9 cellular contexts compared by ENCODE assay signal in the genomic region with DNA sequence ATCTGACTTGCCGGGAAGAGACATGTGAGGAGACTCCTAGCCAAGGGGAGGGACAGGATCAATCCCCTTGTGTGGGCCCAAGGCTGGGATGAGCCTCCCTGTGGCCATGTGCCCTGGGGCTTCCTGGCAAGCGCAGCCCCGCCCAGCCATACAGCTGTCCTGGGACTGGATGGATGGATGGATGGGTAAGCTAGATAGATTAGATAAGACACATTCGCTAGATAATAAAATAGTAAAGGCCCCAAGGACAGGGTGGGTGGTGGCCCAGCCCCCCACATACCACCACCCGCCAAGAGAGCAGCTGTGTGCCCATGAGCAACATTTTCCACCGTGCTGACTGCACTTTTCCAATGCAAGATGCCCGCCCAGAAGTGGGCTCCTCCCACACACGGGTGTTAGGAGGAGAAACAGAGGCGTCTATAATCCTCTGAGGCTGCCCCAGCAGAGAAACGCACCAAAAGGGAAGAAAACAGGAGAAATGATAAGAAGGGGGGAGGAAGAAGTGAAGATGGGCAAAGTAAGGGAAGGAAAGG. TPM values are rescaled to one million over a fixed set of nuclear protein-coding genes. Genes with fewer than 3 reads are reported as not detected.
DNase-seq lines count a peak whose midpoint lies in the region; ATAC-seq, FAIRE-seq and TF ChIP-seq lines count a peak whose summit lies in the region.
"Had no signal": no experiment of that assay in that cellular context is flagged by ENCODE, and none has a peak within 500 bp of the region (broad histone marks: within the 10 kb centered on the region; RNA-seq: fewer than 3 reads in every experiment).

No MANE protein-coding gene starts in this region.

- H3K27me3 ChIP-seq in esophagus muscularis mucosa: no peaks in the 10 kb centered on the region

- no peak for TF ChIP-seq CTCF in esophagus muscularis mucosa (IDR thresholded peaks at IDR 0.05)

- ATAC-seq in HG03097 (IDR thresholded peaks at IDR 0.05; ENCODE audit: low FRiP score, unreplicated experiment): no peak

- H3K36me3 ChIP-seq in esophagus muscularis mucosa: peaks cover 9 to 26% (median 25%) of the 10 kb centered on the region in 4 donors

- H3K9me3 ChIP-seq in esophagus muscularis mucosa: no peaks in the 10 kb centered on the region

- peaks cover 70 to 78% (median 74%) of the 10 kb centered on the region in 4 donors for H3K4me1 ChIP-seq in esophagus muscularis mucosa

- intact Hi-C loops in esophagus muscularis mucosa (cut with DNase I): loop anchor here (5.0 kb wide), 1 partner anchor 119 kb away; no protein-coding TSS in a partner anchor

- no peak for FAIRE-seq in HTR-8/SVneo (lab: Jason Lieb, UNC)

- H3K4me3 ChIP-seq in esophagus muscularis mucosa: no peak overlapping the region

- no peak for TF ChIP-seq EP300 in esophagus muscularis mucosa (IDR thresholded peaks at IDR 0.05)

- peak overlapping the region; percentile 95 to 96 (median 96) for H3K27ac ChIP-seq in esophagus muscularis mucosa (replicated peaks in 1 of 4)

- no peak for TF ChIP-seq POLR2A in esophagus muscularis mucosa (IDR thresholded peaks at IDR 0.05; ENCODE audit: low read depth)

- WGBS in esophagus muscularis mucosa: 28% methylated on average over 8 of the region's 10 CpGs

- DNase-seq in HTR-8/SVneo (ENCODE audit: insufficient read length, low spot score) (peak; percentile 41), esophagus muscularis mucosa (ENCODE audit: extremely low spot score) (no peak), epidermal melanocyte (ENCODE audit: insufficient read length, low spot score) (no peak), SHP77 (lab: John Stamatoyannopoulos, UW) (no peak), HK-2 (ENCODE audit: unreplicated experiment) (no peak)
- peak; percentile 75 to 85 for DNase-seq in activated CD8-positive, alpha-beta memory T cell treated with anti-CD3 and anti-CD28 coated beads for 4 hours (ENCODE audit: low read depth in 2 of 2)
- DNase-seq in stimulated activated CD4-positive, alpha-beta T cell treated with anti-CD3 and anti-CD28 coated beads, Interleukin-12 subunit alpha, Interleukin-12 subunit beta, amount 100 ng/mL, for 48 hours (ENCODE audit: low read depth in 2 of 3, low spot score in 1 of 3): peak; percentile 74 to 86 (median 75)

RNA-seq across cellular contexts. Expression of a gene that starts 25.1 kb away (rescaled TPM):
- 10 to 100 TPM; 29.5 to 40.8 (median 34.6) TPM for total RNA-seq in esophagus muscularis mucosa

RNA-seq across cellular contexts. Expression of a gene that starts 53.2 kb away (rescaled TPM):
- total RNA-seq in esophagus muscularis mucosa: not detected
- total RNA-seq: HT1080 had no signal

Comparison
In these comparisons a context has a peak if more than half of its experiments do, and no peak if none do; other contexts are left out.
1. DNase-seq: peak in HTR-8/SVneo (single experiment), activated CD8-positive, alpha-beta memory T cell treated with anti-CD3 and anti-CD28 coated beads for 4 hours (2 of 2) and stimulated activated CD4-positive, alpha-beta T cell treated with anti-CD3 and anti-CD28 coated beads, Interleukin-12 subunit alpha, Interleukin-12 subunit beta, amount 100 ng/mL, for 48 hours (3 of 3); none in esophagus muscularis mucosa (single experiment), epidermal melanocyte (single experiment), SHP77 (0 of 2) and HK-2 (single experiment).